18 cellular contexts compared by ENCODE assay signal in genomic region chr20:8627386-8628030, GRCh38.
DNase-seq lines count a peak whose midpoint lies in the region; ATAC-seq and TF ChIP-seq lines count a peak whose summit lies in the region.
"Had no signal": no experiment of that assay in that cellular context is flagged by ENCODE, and none has a peak within 500 bp of the region (broad histone marks: within the 10 kb centered on the region; RNA-seq: fewer than 3 reads in every experiment).

No MANE protein-coding gene starts in this region.

- H3K36me3 Mint-ChIP-seq in endothelial cell (ENCODE audit: low read depth, unreplicated experiment) = no peaks in the 10 kb centered on the region

- no peak for TF ChIP-seq CTCF in esophagus squamous epithelium (IDR thresholded peaks at IDR 0.05)
- TF ChIP-seq CTCF in lower lobe of right lung (IDR thresholded peaks at IDR 0.05) = no peak
- no peak for TF ChIP-seq CTCF in endothelial cell (IDR thresholded peaks at IDR 0.05; ENCODE audit: unreplicated experiment)

- no peak for TF ChIP-seq POLR2A in esophagus squamous epithelium (IDR thresholded peaks at IDR 0.05)

- H3K4me3 ChIP-seq in esophagus squamous epithelium = peak overlapping the region in 2 of 4 donors; percentile 20 to 50
- peak overlapping the region; percentile 4 for H3K4me3 ChIP-seq in lower lobe of right lung
- peak overlapping the region in 2 of 3 donors; percentile 6 to 67 for H3K4me3 ChIP-seq in skeletal muscle tissue (ENCODE audit: low read length in 3 of 3)
- H3K4me3 ChIP-seq: body of pancreas had no signal

- peak; percentile 0 for DNase-seq in LHCN-M2 (ENCODE audit: low read depth)
- no peak for DNase-seq in esophagus squamous epithelium (lab: John Stamatoyannopoulos, UW)
- no peak for DNase-seq in lower lobe of right lung
- DNase-seq in endothelial cell (ENCODE audit: low spot score) = no peak
- no peak for DNase-seq in activated CD4-positive, alpha-beta T cell treated with anti-CD3 and anti-CD28 coated beads for 48 hours
- DNase-seq: activated CD4-positive, alpha-beta T cell treated with anti-CD3 and anti-CD28 coated beads, Interleukin-2, amount 10 ng/mL, durations not matched to agents 7 days and 5 days; activated naive CD4-positive, alpha-beta T cell treated with anti-CD3 and anti-CD28 coated beads, Interleukin-2, amount 50 U/mL, for 16 hours; activated T-cell treated with anti-CD3 and anti-CD28 coated beads for 4 hours; AML-193; body of pancreas; GF-D8; HCEC 1CT; NCI-H1417 treated with DMSO at 0.1 percent for 48 hours; T1000 had no signal

- no peak overlapping the region for H3K4me3 Mint-ChIP-seq in endothelial cell (ENCODE audit: unreplicated experiment)
- H3K4me3 Mint-ChIP-seq: activated CD4-positive, alpha-beta T cell treated with anti-CD3 and anti-CD28 coated beads, Interleukin-2, amount 10 ng/mL, durations not matched to agents 7 days and 5 days; natural killer cell treated with Interleukin-12 subunit alpha and Interleukin-12 subunit beta and Interleukin-15 and Interleukin-18, amount 100 ng/mL, for 72 hours had no signal

- H3K27me3 ChIP-seq in esophagus squamous epithelium (no peaks in the 10 kb centered on the region), lower lobe of right lung (ENCODE audit: low read depth) (no peaks in the 10 kb centered on the region), skeletal muscle tissue (ENCODE audit: control insufficient read depth in 3 of 3, insufficient read depth in 3 of 3, low read length in 3 of 3) (no peaks in the 10 kb centered on the region)
- H3K27me3 ChIP-seq: body of pancreas had no signal

- no peak overlapping the region for H3K27ac Mint-ChIP-seq in endothelial cell (ENCODE audit: unreplicated experiment)
- H3K27ac Mint-ChIP-seq: activated CD4-positive, alpha-beta T cell treated with anti-CD3 and anti-CD28 coated beads, Interleukin-2, amount 10 ng/mL, durations not matched to agents 7 days and 5 days; natural killer cell treated with Interleukin-12 subunit alpha and Interleukin-12 subunit beta and Interleukin-15 and Interleukin-18, amount 100 ng/mL, for 72 hours had no signal

- H3K9me3 ChIP-seq in esophagus squamous epithelium (no peaks in the 10 kb centered on the region), lower lobe of right lung (no peaks in the 10 kb centered on the region), skeletal muscle tissue (ENCODE audit: control insufficient read depth in 3 of 3, low read length in 3 of 3) (no peaks in the 10 kb centered on the region)
- H3K9me3 ChIP-seq: body of pancreas had no signal

- H3K4me1 ChIP-seq in esophagus squamous epithelium (peaks cover 0 to 9% (median 0%) of the 10 kb centered on the region in 3 donors), lower lobe of right lung (no peaks in the 10 kb centered on the region), skeletal muscle tissue (ENCODE audit: control insufficient read depth in 3 of 3, insufficient read depth in 3 of 3, low read length in 3 of 3) (peaks cover 0 to 6% (median 0%) of the 10 kb centered on the region in 3 donors)
- H3K4me1 ChIP-seq: body of pancreas had no signal

- WGBS in esophagus squamous epithelium, 2 donors = 50 to 53% methylated on average over 5 of the region's 5 CpGs

- no peak for ATAC-seq in lower lobe of right lung
- no peak for ATAC-seq in HG02938 (IDR thresholded peaks at IDR 0.05; ENCODE audit: unreplicated experiment)
- no peak for ATAC-seq in GM21576 (IDR thresholded peaks at IDR 0.05; ENCODE audit: unreplicated experiment)
- ATAC-seq: body of pancreas; natural killer cell treated with Interleukin-12 subunit alpha and Interleukin-12 subunit beta and Interleukin-15 and Interleukin-18, amount 100 ng/mL, for 72 hours had no signal

- H3K27ac ChIP-seq in esophagus squamous epithelium = peak overlapping the region in 3 of 4 donors; percentile 17 to 43 (median 38)
- peak overlapping the region; percentile 26 for H3K27ac ChIP-seq in lower lobe of right lung
- H3K27ac ChIP-seq in skeletal muscle tissue (ENCODE audit: low read depth, low read length) = no peak overlapping the region

- H3K4me1 Mint-ChIP-seq in endothelial cell (ENCODE audit: unreplicated experiment) = peaks cover 6% of the 10 kb centered on the region
- H3K4me1 Mint-ChIP-seq: activated CD4-positive, alpha-beta T cell treated with anti-CD3 and anti-CD28 coated beads, Interleukin-2, amount 10 ng/mL, durations not matched to agents 7 days and 5 days had no signal

- intact Hi-C loops in esophagus squamous epithelium (cut with DNase I) = no loop called here
- intact Hi-C loops in lower lobe of right lung (cut with DNase I) = no loop called here

- H3K9me3 Mint-ChIP-seq in endothelial cell (ENCODE audit: unreplicated experiment) = no peaks in the 10 kb centered on the region
- H3K9me3 Mint-ChIP-seq: activated CD4-positive, alpha-beta T cell treated with anti-CD3 and anti-CD28 coated beads, Interleukin-2, amount 10 ng/mL, durations not matched to agents 7 days and 5 days; natural killer cell treated with Interleukin-12 subunit alpha and Interleukin-12 subunit beta and Interleukin-15 and Interleukin-18, amount 100 ng/mL, for 72 hours had no signal

- H3K9ac ChIP-seq in skeletal muscle tissue (ENCODE audit: low read depth in 1 of 3, low read length in 3 of 3) = no peak overlapping the region

- no peaks in the 10 kb centered on the region for H3K36me3 ChIP-seq in esophagus squamous epithelium
- no peaks in the 10 kb centered on the region for H3K36me3 ChIP-seq in lower lobe of right lung
- H3K36me3 ChIP-seq in skeletal muscle tissue (ENCODE audit: control insufficient read depth in 3 of 3, insufficient read depth in 3 of 3, low read length in 3 of 3) = no peaks in the 10 kb centered on the region

- H3K27me3 Mint-ChIP-seq in endothelial cell (ENCODE audit: unreplicated experiment) = no peaks in the 10 kb centered on the region
- H3K27me3 Mint-ChIP-seq: activated CD4-positive, alpha-beta T cell treated with anti-CD3 and anti-CD28 coated beads, Interleukin-2, amount 10 ng/mL, durations not matched to agents 7 days and 5 days; natural killer cell treated with Interleukin-12 subunit alpha and Interleukin-12 subunit beta and Interleukin-15 and Interleukin-18, amount 100 ng/mL, for 72 hours had no signal
